Comparison of ENCODE assay signal across 1 cellular context in the genomic region with DNA sequence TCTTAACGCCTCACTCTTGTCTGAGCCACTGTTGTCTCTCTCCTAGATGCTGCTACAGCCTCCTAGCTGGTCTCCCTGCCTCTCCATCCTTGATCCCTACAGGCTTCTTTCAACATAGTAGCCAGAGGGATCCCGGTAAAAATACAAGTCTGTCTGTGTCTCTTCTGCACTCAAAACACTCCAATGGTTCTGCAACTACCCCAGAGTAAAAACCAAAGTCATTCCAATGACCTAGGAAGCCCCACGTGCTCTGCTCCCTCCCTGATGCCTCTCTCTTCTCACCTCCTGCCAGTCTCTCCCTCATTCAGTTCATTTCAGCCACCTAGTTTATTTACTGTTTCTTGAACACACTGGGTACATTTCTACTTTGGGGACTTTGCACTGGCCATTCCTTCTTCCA.
TF ChIP-seq lines count a peak whose summit lies in the region.

No MANE protein-coding gene starts in this region.

TF ChIP-seq in HepG2, 621 proteins besides CTCF, POLR2A, EP300 and RAD21:
- TF ChIP-seq JUNB (CRISPR knock-in tag; IDR thresholded peaks at IDR 0.05; ENCODE audit: borderline replicate concordance) (0 out of 2 replicates have a peak, but pooled peaks have one; percentile 11), ATF7 (IDR thresholded peaks at IDR 0.05) (0 out of 2 replicates have a peak, but pooled peaks have one; percentile 23), ATF7 (CRISPR knock-in tag; IDR thresholded peaks at IDR 0.05) (no peak), SCMH1 (CRISPR knock-in tag; IDR thresholded peaks at IDR 0.05; ENCODE audit: borderline replicate concordance) (0 out of 2 replicates have a peak, but pooled peaks have one; percentile 68), ZNF549 (CRISPR knock-in tag; IDR thresholded peaks at IDR 0.05) (no peak)
